14 cellular contexts compared by ENCODE assay signal in the genomic region with DNA sequence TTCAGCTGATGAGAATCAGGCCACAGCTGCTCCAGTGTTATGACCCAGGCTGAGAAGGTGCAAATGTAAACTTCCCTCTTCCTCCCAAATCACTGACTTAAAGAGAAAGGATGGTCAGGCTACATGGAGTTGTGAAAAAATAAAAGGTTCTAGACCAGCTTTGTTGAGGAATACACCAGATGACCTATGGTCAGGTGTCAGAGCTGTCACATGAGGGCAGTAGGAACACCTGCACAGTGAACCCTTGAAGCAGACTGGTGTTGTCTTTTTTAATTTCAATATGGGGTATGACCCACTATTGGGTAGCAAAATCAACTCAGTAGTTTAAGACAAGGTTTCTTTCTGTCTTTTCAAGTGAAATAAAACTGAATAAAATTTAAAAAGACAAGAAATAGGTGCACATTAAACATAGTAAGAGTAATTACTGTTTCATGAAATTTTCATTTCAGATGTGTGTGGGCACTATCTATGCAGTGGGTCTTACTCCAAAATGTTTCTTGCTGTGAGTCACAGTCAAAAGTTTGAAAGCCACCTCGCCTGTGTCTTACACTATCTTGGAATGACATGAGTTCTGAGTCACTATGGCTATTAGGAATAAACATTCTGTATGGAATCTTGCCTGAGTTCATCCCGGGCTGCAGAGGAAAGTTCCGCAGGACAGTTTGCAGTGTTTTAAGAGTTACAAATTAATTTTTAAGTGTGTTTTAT.
DNase-seq lines count a peak whose midpoint lies in the region; ATAC-seq, FAIRE-seq and TF ChIP-seq lines count a peak whose summit lies in the region.
"Had no signal": no experiment of that assay in that cellular context is flagged by ENCODE, and none has a peak within 500 bp of the region (broad histone marks: within the 10 kb centered on the region; RNA-seq: fewer than 3 reads in every experiment).

No MANE protein-coding gene starts in this region.

- TF ChIP-seq RAD21 in K562 (CRISPR knock-in tag; conservative IDR thresholded peaks at IDR 0.05 in 1 of 2, IDR thresholded peaks at IDR 0.05 in 1 of 2) = no peak

- peak; percentile 79 for DNase-seq in HCEC 1CT
- DNase-seq in K562 (ENCODE audit: extremely low read depth in 1 of 4, low spot score in 3 of 4) = peak in 3 of 4 experiments; percentile 26 to 48 (median 28)
- DNase-seq in left lung = no peak
- no peak for DNase-seq in HAP-1 (ENCODE audit: low spot score in 2 of 2)
- DNase-seq in NCI-H2081 treated with DMSO at 0.1 percent for 48 hours (lab: John Stamatoyannopoulos, UW) = no peak
- DNase-seq in NCI-H2227 (lab: John Stamatoyannopoulos, UW; ENCODE audit: unreplicated experiment) = no peak
- DNase-seq: NCI-H510A had no signal

- H3K4me3 ChIP-seq in ACC112 (ENCODE audit: low read depth, low read length) (no peak overlapping the region), K562 (no peak overlapping the region), left lung (no peak overlapping the region), HAP-1 (no peak overlapping the region)
- H3K4me3 ChIP-seq: adrenal gland; BLaER1 treated with 17β-estradiol and CSF1 and Interleukin-3, amounts not matched to agents 10 nM and 100 nM; skin epidermis had no signal

- POLR2A ChIA-PET in K562 (lab: Yijun Ruan, JAX) = interaction anchor here (1.0 kb wide), 1 partner anchor 61 kb away, joined by 3 read pairs; no protein-coding TSS in a partner anchor

- H4K20me1 ChIP-seq in K562 (replicated peaks; ENCODE audit: control insufficient read depth, insufficient read depth, low read length) = no peaks in the 10 kb centered on the region

- H3K9me1 ChIP-seq in K562 (ENCODE audit: control insufficient read depth, insufficient read depth, low read length) = no peaks in the 10 kb centered on the region

- peaks cover 18% of the 10 kb centered on the region for H3K4me1 ChIP-seq in ACC112 (ENCODE audit: control insufficient read depth, insufficient read depth, low read length, unreplicated experiment)
- H3K4me1 ChIP-seq in K562 (replicated peaks in 1 of 2; ENCODE audit: control insufficient read depth in 2 of 2, insufficient read depth in 2 of 2, low read length in 2 of 2) = peaks cover 5 to 46% of the 10 kb centered on the region in 2 experiments
- H3K4me1 ChIP-seq in left lung = peaks cover 0 to 14% of the 10 kb centered on the region in 2 donors
- no peaks in the 10 kb centered on the region for H3K4me1 ChIP-seq in HAP-1
- H3K4me1 ChIP-seq: BLaER1 treated with 17β-estradiol and CSF1 and Interleukin-3, amounts not matched to agents 10 nM and 100 nM had no signal

- no peak for TF ChIP-seq CTCF in K562 (IDR thresholded peaks at IDR 0.05 in 2 of 3, conservative IDR thresholded peaks at IDR 0.05 in 1 of 3; ENCODE audit: insufficient read depth in 2 of 3, low read depth in 1 of 3, low read length in 3 of 3)
- TF ChIP-seq CTCF in left lung (IDR thresholded peaks at IDR 0.05) = no peak

- H3K9me3 ChIP-seq in K562 (replicated peaks; ENCODE audit: control insufficient read depth, insufficient read depth, low read depth, low read length) (no peaks in the 10 kb centered on the region), left lung (no peaks in the 10 kb centered on the region), HAP-1 (no peaks in the 10 kb centered on the region)
- H3K9me3 ChIP-seq: adrenal gland; BLaER1 treated with 17β-estradiol and CSF1 and Interleukin-3, amounts not matched to agents 10 nM and 100 nM had no signal

- H3K27me3 ChIP-seq in ACC112 (ENCODE audit: insufficient read depth, low read length) = no peaks in the 10 kb centered on the region
- no peaks in the 10 kb centered on the region for H3K27me3 ChIP-seq in K562 (ENCODE audit: control insufficient read depth in 2 of 2, insufficient read depth in 2 of 2, low read length in 2 of 2)
- no peaks in the 10 kb centered on the region for H3K27me3 ChIP-seq in left lung
- no peaks in the 10 kb centered on the region for H3K27me3 ChIP-seq in HAP-1 (ENCODE audit: low read depth)
- H3K27me3 ChIP-seq: adrenal gland; BLaER1 treated with 17β-estradiol and CSF1 and Interleukin-3, amounts not matched to agents 10 nM and 100 nM had no signal

- H3K4me2 ChIP-seq in K562 (ENCODE audit: insufficient read depth, low read length) = no peak overlapping the region
- H3K4me2 ChIP-seq: BLaER1 treated with 17β-estradiol and CSF1 and Interleukin-3, amounts not matched to agents 10 nM and 100 nM had no signal

- 49% methylated on average over 3 of the region's 3 CpGs for WGBS in K562 (ENCODE audit: insufficient coverage, low coverage, missing lambda C conversion rate)

- no peak for TF ChIP-seq POLR2A in K562 (conservative IDR thresholded peaks at IDR 0.05)

- TF ChIP-seq EP300 in K562 (IDR thresholded peaks at IDR 0.05; ENCODE audit: low read length) = peak; percentile 7; the same call in 1 of the 2 replicates

- peak; percentile 61 for FAIRE-seq in K562 (lab: Jason Lieb, UNC)
- FAIRE-seq: TTC549, urothelium cell line had no signal

- ATAC-seq in K562 (no peak), left lung (peak; percentile 35), GM21515 (IDR thresholded peaks at IDR 0.05; ENCODE audit: unreplicated experiment) (no peak)

- H3K36me3 ChIP-seq in ACC112 (ENCODE audit: insufficient read depth, low read length) (peaks cover 4% of the 10 kb centered on the region; the same call in 1 of the 2 replicates), K562 (ENCODE audit: control insufficient read depth, insufficient read depth, low read length) (peaks cover 8% of the 10 kb centered on the region; the same call in 1 of the 3 replicates), left lung (no peaks in the 10 kb centered on the region), HAP-1 (replicated peaks) (no peaks in the 10 kb centered on the region)
- H3K36me3 ChIP-seq: adrenal gland had no signal

- H3K27ac ChIP-seq in ACC112 (ENCODE audit: low read depth, low read length) = peak overlapping the region; percentile 42; the same call in 1 of the 2 replicates
- H3K27ac ChIP-seq in K562 (ENCODE audit: extremely low read depth, low read depth, low read length) = peak overlapping the region; percentile 3; the same call in 1 of the 3 replicates
- no peak overlapping the region for H3K27ac ChIP-seq in left lung
- H3K27ac ChIP-seq: adrenal gland; BLaER1 treated with 17β-estradiol and CSF1 and Interleukin-3, amounts not matched to agents 10 nM and 100 nM; skin epidermis had no signal

- peaks cover 6% of the 10 kb centered on the region for H3K79me2 ChIP-seq in ACC112 (ENCODE audit: control insufficient read depth, insufficient read depth, low read length, unreplicated experiment)
- H3K79me2 ChIP-seq in K562 (ENCODE audit: control insufficient read depth, insufficient read depth, low read length) = no peaks in the 10 kb centered on the region

- CTCF ChIA-PET in K562 (lab: Yijun Ruan, JAX; ENCODE audit: low intra/inter-chr PET ratio) = no interaction called here

- H2AFZ ChIP-seq in ACC112 (ENCODE audit: low read length, unreplicated experiment) = no peak overlapping the region
- H2AFZ ChIP-seq in K562 (ENCODE audit: low read depth, low read length) = no peak overlapping the region; the same call in 1 of the 2 replicates

- BruUV-seq in K562 (replicated peaks; lab: Mats Ljungman, UMichigan) = no TSS peak

- H3K9ac ChIP-seq in K562 (ENCODE audit: insufficient read depth in 1 of 2, low read depth in 2 of 2, low read length in 2 of 2) = no peak overlapping the region
- H3K9ac ChIP-seq: BLaER1 treated with 17β-estradiol and CSF1 and Interleukin-3, amounts not matched to agents 10 nM and 100 nM had no signal

- in situ Hi-C loops in K562 (cut with MboI) = no loop called here
- in situ Hi-C loops in HAP-1 (cut with MboI; ENCODE audit: low sequenced_read_pairs) = no loop called here

- intact Hi-C loops in K562 (cut with micrococcal nuclease) = no loop called here
- intact Hi-C loops in left lung (cut with DNase I) = no loop called here

TF ChIP-seq in K562, 482 proteins besides CTCF, POLR2A, EP300 and RAD21 (continues in another document):
- TF ChIP-seq SMARCA4 (IDR thresholded peaks at IDR 0.05) = peak; percentile 65
- TF ChIP-seq SMARCC2 (IDR thresholded peaks at IDR 0.05; ENCODE audit: low read depth) = peak; percentile 26; the same call in 1 of the 2 replicates
- 0 out of 2 replicates have a peak, but pooled peaks have one; percentile 50 for TF ChIP-seq EGR1 (conservative IDR thresholded peaks at IDR 0.05)
- no peak for TF ChIP-seq CEBPB (tag; IDR thresholded peaks at IDR 0.05)
- TF ChIP-seq, protein P1, sequence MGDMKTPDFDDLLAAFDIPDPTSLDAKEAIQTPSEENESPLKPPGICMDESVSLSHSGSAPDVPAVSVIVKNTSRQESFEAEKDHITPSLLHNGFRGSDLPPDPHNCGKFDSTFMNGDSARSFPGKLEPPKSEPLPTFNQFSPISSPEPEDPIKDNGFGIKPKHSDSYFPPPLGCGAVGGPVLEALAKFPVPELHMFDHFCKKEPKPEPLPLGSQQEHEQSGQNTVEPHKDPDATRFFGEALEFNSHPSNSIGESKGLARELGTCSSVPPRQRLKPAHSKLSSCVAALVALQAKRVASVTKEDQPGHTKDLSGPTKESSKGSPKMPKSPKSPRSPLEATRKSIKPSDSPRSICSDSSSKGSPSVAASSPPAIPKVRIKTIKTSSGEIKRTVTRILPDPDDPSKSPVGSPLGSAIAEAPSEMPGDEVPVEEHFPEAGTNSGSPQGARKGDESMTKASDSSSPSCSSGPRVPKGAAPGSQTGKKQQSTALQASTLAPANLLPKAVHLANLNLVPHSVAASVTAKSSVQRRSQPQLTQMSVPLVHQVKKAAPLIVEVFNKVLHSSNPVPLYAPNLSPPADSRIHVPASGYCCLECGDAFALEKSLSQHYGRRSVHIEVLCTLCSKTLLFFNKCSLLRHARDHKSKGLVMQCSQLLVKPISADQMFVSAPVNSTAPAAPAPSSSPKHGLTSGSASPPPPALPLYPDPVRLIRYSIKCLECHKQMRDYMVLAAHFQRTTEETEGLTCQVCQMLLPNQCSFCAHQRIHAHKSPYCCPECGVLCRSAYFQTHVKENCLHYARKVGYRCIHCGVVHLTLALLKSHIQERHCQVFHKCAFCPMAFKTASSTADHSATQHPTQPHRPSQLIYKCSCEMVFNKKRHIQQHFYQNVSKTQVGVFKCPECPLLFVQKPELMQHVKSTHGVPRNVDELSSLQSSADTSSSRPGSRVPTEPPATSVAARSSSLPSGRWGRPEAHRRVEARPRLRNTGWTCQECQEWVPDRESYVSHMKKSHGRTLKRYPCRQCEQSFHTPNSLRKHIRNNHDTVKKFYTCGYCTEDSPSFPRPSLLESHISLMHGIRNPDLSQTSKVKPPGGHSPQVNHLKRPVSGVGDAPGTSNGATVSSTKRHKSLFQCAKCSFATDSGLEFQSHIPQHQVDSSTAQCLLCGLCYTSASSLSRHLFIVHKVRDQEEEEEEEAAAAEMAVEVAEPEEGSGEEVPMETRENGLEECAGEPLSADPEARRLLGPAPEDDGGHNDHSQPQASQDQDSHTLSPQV (IDR thresholded peaks at IDR 0.05) = peak; percentile 25; the same call in 1 of the 2 replicates
- peak; percentile 72; the same call in 1 of the 2 replicates for TF ChIP-seq JUND (IDR thresholded peaks at IDR 0.05; ENCODE audit: borderline replicate concordance, low read depth, low read length)
- peak; percentile 47; the same call in 1 of the 3 replicates for TF ChIP-seq JUND (tag; IDR thresholded peaks at IDR 0.05; ENCODE audit: borderline replicate concordance, low read depth, low read length)
- TF ChIP-seq CBFA2T3 (IDR thresholded peaks at IDR 0.05) = peak; percentile 42
- TF ChIP-seq TCF3 (CRISPR knock-in tag; IDR thresholded peaks at IDR 0.05) = peak; percentile 25; the same call in 1 of the 2 replicates

Comparison
In these comparisons a context has a peak if more than half of its experiments do, and no peak if none do; other contexts are left out.
1. H3K27ac ChIP-seq: peak in ACC112 (single experiment) and K562 (single experiment); none in left lung (0 of 2).
2. DNase-seq: peak in HCEC 1CT (single experiment) and K562 (3 of 4); none in left lung (0 of 2), HAP-1 (0 of 2), NCI-H2081 treated with DMSO at 0.1 percent for 48 hours (single experiment) and NCI-H2227 (single experiment).